In genomic region chr11:100827934-100828661, GRCh38 we compare ENCODE assay signal across 8 cellular contexts.
DNase-seq lines count a peak whose midpoint lies in the region; ATAC-seq and TF ChIP-seq lines count a peak whose summit lies in the region.

No MANE protein-coding gene starts in this region.

- intact Hi-C loops in colonic mucosa (cut with DNase I): no loop called here

- TF ChIP-seq CTCF in fibroblast of the aortic adventitia (IDR thresholded peaks at IDR 0.05; ENCODE audit: insufficient read depth, low read length) (peak; percentile 46), colonic mucosa (IDR thresholded peaks at IDR 0.05) (no peak)

- H3K9me3 ChIP-seq in colonic mucosa: no peaks in the 10 kb centered on the region

- H3K27ac ChIP-seq in colonic mucosa: no peak overlapping the region

- DNase-seq in NCI-H69 (lab: John Stamatoyannopoulos, UW) (peak; percentile 93), fibroblast of the aortic adventitia (ENCODE audit: low read depth) (peak; percentile 71), MV-4-11 (lab: John Stamatoyannopoulos, UW) (no peak), SKM-1 (lab: John Stamatoyannopoulos, UW; ENCODE audit: unreplicated experiment) (no peak), colonic mucosa (no peak)
- DNase-seq in activated CD4-positive, alpha-beta T cell treated with anti-CD3 and anti-CD28 coated beads for 1 hour: no peak

- H3K4me3 ChIP-seq in fibroblast of the aortic adventitia (ENCODE audit: low read depth, low read length) (no peak overlapping the region), colonic mucosa (no peak overlapping the region)

- H3K4me1 ChIP-seq in colonic mucosa: no peaks in the 10 kb centered on the region

- ATAC-seq in GM19023 (IDR thresholded peaks at IDR 0.05; ENCODE audit: unreplicated experiment) (peak; percentile 84), HG02943 (IDR thresholded peaks at IDR 0.05; ENCODE audit: low read depth, unreplicated experiment) (peak; percentile 56)

- no peak overlapping the region for H3K9ac ChIP-seq in colonic mucosa (ENCODE audit: low read depth in 2 of 2, low read length in 2 of 2)

- H3K36me3 ChIP-seq in colonic mucosa: no peaks in the 10 kb centered on the region

- no peaks in the 10 kb centered on the region for H3K27me3 ChIP-seq in colonic mucosa

Comparison
In these comparisons a context has a peak if more than half of its experiments do, and no peak if none do; other contexts are left out.
1. DNase-seq: peak in NCI-H69 (single experiment) and fibroblast of the aortic adventitia (single experiment); none in MV-4-11 (single experiment), SKM-1 (single experiment), activated CD4-positive, alpha-beta T cell treated with anti-CD3 and anti-CD28 coated beads for 1 hour (single experiment) and colonic mucosa (single experiment).